Comparison of ENCODE assay signal across 21 cellular contexts in the genomic region with DNA sequence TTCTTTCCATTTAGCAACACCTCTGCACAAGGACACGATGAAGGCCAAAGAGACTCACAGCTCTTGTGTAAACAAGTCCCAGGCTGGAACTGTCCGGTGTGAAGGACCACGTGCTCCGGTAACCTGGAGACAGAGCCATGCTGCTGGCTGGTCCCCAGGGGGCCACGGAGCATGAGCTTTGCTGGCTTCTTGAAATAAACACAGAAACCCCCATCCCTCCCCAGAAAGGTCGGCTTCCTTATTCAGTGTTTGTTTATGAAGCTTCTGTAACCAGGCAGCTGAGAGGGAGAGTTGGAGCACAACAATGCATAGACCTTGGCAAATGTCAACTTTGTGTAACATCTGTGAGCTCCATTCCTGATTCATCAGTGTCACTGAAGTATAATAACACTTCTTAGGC.
DNase-seq lines count a peak whose midpoint lies in the region; ATAC-seq, FAIRE-seq and TF ChIP-seq lines count a peak whose summit lies in the region.
"Had no signal": no experiment of that assay in that cellular context is flagged by ENCODE, and none has a peak within 500 bp of the region (broad histone marks: within the 10 kb centered on the region; RNA-seq: fewer than 3 reads in every experiment).

No MANE protein-coding gene starts in this region.

- H3K4me1 ChIP-seq in HepG2 (ENCODE audit: insufficient read depth, low read length) (peaks cover 8% of the 10 kb centered on the region), Karpas-422 (ENCODE audit: low read length) (peaks cover 9% of the 10 kb centered on the region)
- H3K4me1 ChIP-seq: ascending aorta, SJCRH30, upper lobe of right lung had no signal

- TF ChIP-seq POLR2A in HepG2 (IDR thresholded peaks at IDR 0.05; ENCODE audit: insufficient read depth in 1 of 2, low read depth in 2 of 2, low read length in 2 of 2) = no peak

- peaks cover 1 to 30% of the 10 kb centered on the region in 2 experiments; a peak in 1 of 5 replicates for H3K36me3 ChIP-seq in HepG2 (replicated peaks in 1 of 2; ENCODE audit: control insufficient read depth in 1 of 2, insufficient read depth in 2 of 2, low read length in 2 of 2)
- H3K36me3 ChIP-seq in Karpas-422 (ENCODE audit: insufficient read depth, low read length) = no peaks in the 10 kb centered on the region
- no peaks in the 10 kb centered on the region for H3K36me3 ChIP-seq in MG63
- H3K36me3 ChIP-seq: upper lobe of right lung had no signal

- H3K9me3 ChIP-seq in HepG2 (ENCODE audit: low read length) (no peaks in the 10 kb centered on the region), Karpas-422 (ENCODE audit: low read length) (no peaks in the 10 kb centered on the region), MG63 (no peaks in the 10 kb centered on the region)
- H3K9me3 ChIP-seq: ascending aorta, SJCRH30, upper lobe of right lung had no signal

- H3K27me3 ChIP-seq in HepG2 (ENCODE audit: control insufficient read depth in 1 of 2, insufficient read depth in 2 of 2, low read length in 2 of 2) (no peaks in the 10 kb centered on the region), Karpas-422 (ENCODE audit: low read length) (no peaks in the 10 kb centered on the region), MG63 (no peaks in the 10 kb centered on the region)
- H3K27me3 ChIP-seq: ascending aorta, SJCRH30, upper lobe of right lung had no signal

- in situ Hi-C loops in HepG2 (cut with HindIII; ENCODE audit: extremely low pct_ligation_motif_present, low pct_unique_long_range_greater_than_20kb) = no loop called here

- CTCF ChIA-PET in HepG2 (lab: Yijun Ruan, JAX; ENCODE audit: low intra/inter-chr PET ratio, low total read pairs) = no interaction called here

- 33% methylated on average over 1 of the region's 6 CpGs for WGBS in HepG2 (ENCODE audit: low lambda C conversion rate)

- TF ChIP-seq RAD21 in HepG2 (CRISPR knock-in tag; IDR thresholded peaks at IDR 0.05) = no peak

- POLR2A ChIA-PET in HepG2 (lab: Yijun Ruan, JAX) = no interaction called here

- H3K79me2 ChIP-seq in HepG2 (ENCODE audit: insufficient read depth, low read length) (no peaks in the 10 kb centered on the region), Karpas-422 (ENCODE audit: low read length) (no peaks in the 10 kb centered on the region)

- H3K4me2 ChIP-seq in HepG2 (ENCODE audit: low read depth, low read length) = no peak overlapping the region
- H3K4me2 ChIP-seq in Karpas-422 (ENCODE audit: low read depth, low read length, poor library complexity, severe bottlenecking) = no peak overlapping the region

- no peaks in the 10 kb centered on the region for H3K27me3 Mint-ChIP-seq in brain
- H3K27me3 Mint-ChIP-seq: activated CD4-positive, alpha-beta memory T cell treated with anti-CD3 and anti-CD28 coated beads for 36 hours; naive thymus-derived CD4-positive, alpha-beta T cell had no signal

- no peak overlapping the region for H3K4me3 Mint-ChIP-seq in brain
- H3K4me3 Mint-ChIP-seq: activated CD4-positive, alpha-beta memory T cell treated with anti-CD3 and anti-CD28 coated beads for 36 hours; naive thymus-derived CD4-positive, alpha-beta T cell had no signal

- peak; percentile 59 for DNase-seq in COR-L47 (lab: John Stamatoyannopoulos, UW)
- peak; percentile 57 for DNase-seq in HepG2 (ENCODE audit: low spot score)
- DNase-seq in Karpas-422 = no peak
- no peak for DNase-seq in GM19239 (ENCODE audit: insufficient read length, low spot score)
- DNase-seq in MG63 = no peak
- no peak for DNase-seq in NCI-H1930 (lab: John Stamatoyannopoulos, UW)
- DNase-seq: activated CD4-positive, alpha-beta memory T cell treated with anti-CD3 and anti-CD28 coated beads for 36 hours; activated effector memory CD4-positive, alpha-beta T cell treated with Interleukin-2 at 50 U/mL for 16 hours; AML-193; DND-41; naive thymus-derived CD4-positive, alpha-beta T cell; retina; SJCRH30; stimulated activated CD4-positive, alpha-beta T cell treated with anti-CD3 and anti-CD28 coated beads, Interleukin-4, amount 100 ng/mL, for 1 hour; upper lobe of right lung had no signal

- H3K27ac ChIP-seq in HepG2 (ENCODE audit: extremely low read length, insufficient read depth, low read length) (no peak overlapping the region), Karpas-422 (ENCODE audit: low read length) (no peak overlapping the region)
- H3K27ac ChIP-seq: ascending aorta, SJCRH30, upper lobe of right lung had no signal

- ATAC-seq in HG03342 (IDR thresholded peaks at IDR 0.05; ENCODE audit: unreplicated experiment) = peak; percentile 74
- peak; percentile 98 for ATAC-seq in HepG2
- ATAC-seq: naive thymus-derived CD4-positive, alpha-beta T cell; upper lobe of right lung had no signal

- peaks cover 0 to 3% (median 0%) of the 10 kb centered on the region in 5 experiments for H3K9me3 Mint-ChIP-seq in brain
- H3K9me3 Mint-ChIP-seq: activated CD4-positive, alpha-beta memory T cell treated with anti-CD3 and anti-CD28 coated beads for 36 hours; naive thymus-derived CD4-positive, alpha-beta T cell had no signal

- BruUV-seq in HepG2 (replicated peaks; lab: Mats Ljungman, UMichigan) = no TSS peak

- intact Hi-C loops in HepG2 (cut with micrococcal nuclease; ENCODE audit: unreplicated experiment) = no loop called here

- H4K20me1 ChIP-seq in HepG2 (ENCODE audit: insufficient read depth, low read length) (0 out of 2 replicates have a peak, but pooled peaks cover 3% of the 10 kb centered on the region), Karpas-422 (ENCODE audit: insufficient read depth, low read depth, low read length) (no peaks in the 10 kb centered on the region)

- TF ChIP-seq CTCF in brain (conservative IDR thresholded peaks at IDR 0.05) (no peak), HepG2 (CRISPR knock-in tag; IDR thresholded peaks at IDR 0.05) (no peak)

- H3K4me1 Mint-ChIP-seq in brain = peaks cover 25% of the 10 kb centered on the region
- H3K4me1 Mint-ChIP-seq: naive thymus-derived CD4-positive, alpha-beta T cell had no signal

- H3K9me2 ChIP-seq in Karpas-422 (replicated peaks; ENCODE audit: insufficient read depth, low read length) = no peaks in the 10 kb centered on the region

- H3K4me3 ChIP-seq in HepG2 (replicated peaks in 1 of 3; ENCODE audit: insufficient read depth in 1 of 3, low read depth in 2 of 3, low read length in 3 of 3) (no peak overlapping the region), Karpas-422 (ENCODE audit: low read length) (no peak overlapping the region), MG63 (no peak overlapping the region)
- H3K4me3 ChIP-seq: ascending aorta, SJCRH30, upper lobe of right lung had no signal

- peak overlapping the region in 3 of 5 experiments; percentile 50 to 66 (median 60) for H3K27ac Mint-ChIP-seq in brain
- H3K27ac Mint-ChIP-seq: activated CD4-positive, alpha-beta memory T cell treated with anti-CD3 and anti-CD28 coated beads for 36 hours had no signal

- H3K9ac ChIP-seq in HepG2 (ENCODE audit: insufficient read depth, low read depth, low read length) (no peak overlapping the region), Karpas-422 (ENCODE audit: low read length) (no peak overlapping the region)

- peak; percentile 79 for FAIRE-seq in HepG2 (lab: Jason Lieb, UNC)
- no peak for FAIRE-seq in GM19239 (lab: Jason Lieb, UNC)
- FAIRE-seq: frontal cortex, islet of Langerhans, TTC549 had no signal

- H2AFZ ChIP-seq in HepG2 (ENCODE audit: low read length) (no peak overlapping the region), Karpas-422 (ENCODE audit: low read length) (no peak overlapping the region)

- no peak for TF ChIP-seq EP300 in HepG2 (IDR thresholded peaks at IDR 0.05; ENCODE audit: low read depth in 2 of 2, low read length in 2 of 2)
- TF ChIP-seq EP300 in HepG2 (CRISPR knock-in tag; IDR thresholded peaks at IDR 0.05; ENCODE audit: borderline replicate concordance) = no peak

- H3K36me3 Mint-ChIP-seq in brain = peaks cover 83% of the 10 kb centered on the region

TF ChIP-seq in HepG2, 621 proteins besides CTCF, POLR2A, EP300 and RAD21 (continues in another document):
- TF ChIP-seq HNF4G (IDR thresholded peaks at IDR 0.05; ENCODE audit: borderline replicate concordance, low read depth, low read length) (no peak), HNF4G (CRISPR knock-in tag; IDR thresholded peaks at IDR 0.05; ENCODE audit: borderline replicate concordance, low read depth) (no peak), ZNF644 (CRISPR knock-in tag; IDR thresholded peaks at IDR 0.05; ENCODE audit: low read depth) (0 out of 2 replicates have a peak, but pooled peaks have one; percentile 21), RFX1 (IDR thresholded peaks at IDR 0.05) (peak; percentile 57; the same call in 1 of the 2 replicates), HDAC1 (CRISPR knock-in tag; IDR thresholded peaks at IDR 0.05) (0 out of 2 replicates have a peak, but pooled peaks have one; percentile 30), ZFX (CRISPR knock-in tag; IDR thresholded peaks at IDR 0.05; ENCODE audit: low read depth) (peak; percentile 43; the same call in 1 of the 2 replicates), CEBPG (CRISPR knock-in tag; IDR thresholded peaks at IDR 0.05) (0 out of 2 replicates have a peak, but pooled peaks have one; percentile 31), GATAD2A (CRISPR knock-in tag; IDR thresholded peaks at IDR 0.05) (peak; percentile 26; the same call in 1 of the 2 replicates)
- TF ChIP-seq, protein P1, sequence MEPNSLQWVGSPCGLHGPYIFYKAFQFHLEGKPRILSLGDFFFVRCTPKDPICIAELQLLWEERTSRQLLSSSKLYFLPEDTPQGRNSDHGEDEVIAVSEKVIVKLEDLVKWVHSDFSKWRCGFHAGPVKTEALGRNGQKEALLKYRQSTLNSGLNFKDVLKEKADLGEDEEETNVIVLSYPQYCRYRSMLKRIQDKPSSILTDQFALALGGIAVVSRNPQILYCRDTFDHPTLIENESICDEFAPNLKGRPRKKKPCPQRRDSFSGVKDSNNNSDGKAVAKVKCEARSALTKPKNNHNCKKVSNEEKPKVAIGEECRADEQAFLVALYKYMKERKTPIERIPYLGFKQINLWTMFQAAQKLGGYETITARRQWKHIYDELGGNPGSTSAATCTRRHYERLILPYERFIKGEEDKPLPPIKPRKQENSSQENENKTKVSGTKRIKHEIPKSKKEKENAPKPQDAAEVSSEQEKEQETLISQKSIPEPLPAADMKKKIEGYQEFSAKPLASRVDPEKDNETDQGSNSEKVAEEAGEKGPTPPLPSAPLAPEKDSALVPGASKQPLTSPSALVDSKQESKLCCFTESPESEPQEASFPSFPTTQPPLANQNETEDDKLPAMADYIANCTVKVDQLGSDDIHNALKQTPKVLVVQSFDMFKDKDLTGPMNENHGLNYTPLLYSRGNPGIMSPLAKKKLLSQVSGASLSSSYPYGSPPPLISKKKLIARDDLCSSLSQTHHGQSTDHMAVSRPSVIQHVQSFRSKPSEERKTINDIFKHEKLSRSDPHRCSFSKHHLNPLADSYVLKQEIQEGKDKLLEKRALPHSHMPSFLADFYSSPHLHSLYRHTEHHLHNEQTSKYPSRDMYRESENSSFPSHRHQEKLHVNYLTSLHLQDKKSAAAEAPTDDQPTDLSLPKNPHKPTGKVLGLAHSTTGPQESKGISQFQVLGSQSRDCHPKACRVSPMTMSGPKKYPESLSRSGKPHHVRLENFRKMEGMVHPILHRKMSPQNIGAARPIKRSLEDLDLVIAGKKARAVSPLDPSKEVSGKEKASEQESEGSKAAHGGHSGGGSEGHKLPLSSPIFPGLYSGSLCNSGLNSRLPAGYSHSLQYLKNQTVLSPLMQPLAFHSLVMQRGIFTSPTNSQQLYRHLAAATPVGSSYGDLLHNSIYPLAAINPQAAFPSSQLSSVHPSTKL (CRISPR knock-in tag; IDR thresholded peaks at IDR 0.05) = peak; percentile 49

Comparison
In these comparisons a context has a peak if more than half of its experiments do, and no peak if none do; other contexts are left out.
1. DNase-seq: peak in COR-L47 (single experiment) and HepG2 (single experiment); none in Karpas-422 (single experiment), GM19239 (single experiment), MG63 (single experiment) and NCI-H1930 (0 of 2).